Comparison of ENCODE assay signal across 19 cellular contexts in genomic region chr4:35399912-35400311, GRCh38.
"Had no signal": no experiment of that assay in that cellular context is flagged by ENCODE, and none has a peak within 500 bp of the region (broad histone marks: within the 10 kb centered on the region; RNA-seq: fewer than 3 reads in every experiment).

No MANE protein-coding gene starts in this region.

- H3K27ac Mint-ChIP-seq: natural killer cell, progenitor cell of endocrine pancreas had no signal

- H3K4me3 ChIP-seq: colonic mucosa, pancreas, suprapubic skin, tibial artery, upper lobe of left lung, vagina had no signal

- H3K36me3 Mint-ChIP-seq: natural killer cell had no signal

- H3K4me3 Mint-ChIP-seq: natural killer cell, neural crest cell had no signal

- H3K9me3 ChIP-seq: colonic mucosa, pancreas, suprapubic skin, tibial artery, upper lobe of left lung, vagina had no signal

- H3K36me3 ChIP-seq: colonic mucosa, pancreas, suprapubic skin, tibial artery, upper lobe of left lung, vagina had no signal

- H3K27me3 ChIP-seq: colonic mucosa, foreskin keratinocyte, pancreas, suprapubic skin, tibial artery, upper lobe of left lung, vagina had no signal

- H3K4me1 Mint-ChIP-seq: natural killer cell, neural crest cell had no signal

- H3K27ac ChIP-seq: colonic mucosa, foreskin keratinocyte, pancreas, suprapubic skin, tibial artery, upper lobe of left lung, vagina had no signal

- H3K4me1 ChIP-seq: colonic mucosa, foreskin keratinocyte, pancreas, suprapubic skin, tibial artery, upper lobe of left lung, vagina had no signal

- ATAC-seq: foreskin keratinocyte; left lobe of liver; natural killer cell; pancreas; right cardiac atrium; stimulated activated naive CD8-positive, alpha-beta T cell treated with anti-CD3 and anti-CD28 coated beads, Interleukin-15, Interleukin-2, amounts not matched to agents 100 U/mL and 50 U/mL, for 24 hours had no signal

- DNase-seq: colonic mucosa; dermis blood vessel endothelial cell; erythroblast; foreskin keratinocyte; islet precursor cell; natural killer cell; occipital lobe; pancreas; right cardiac atrium; small intestine; stimulated activated CD4-positive, alpha-beta T cell treated with anti-CD3 and anti-CD28 coated beads, Interleukin-12 subunit alpha, Interleukin-12 subunit beta, amount 100 ng/mL, for 4 hours; stimulated activated naive CD8-positive, alpha-beta T cell treated with anti-CD3 and anti-CD28 coated beads, Interleukin-15, Interleukin-2, amounts not matched to agents 100 U/mL and 50 U/mL, for 24 hours; tibial artery; upper lobe of left lung had no signal

- H3K27me3 Mint-ChIP-seq: progenitor cell of endocrine pancreas had no signal
